In the genomic region with DNA sequence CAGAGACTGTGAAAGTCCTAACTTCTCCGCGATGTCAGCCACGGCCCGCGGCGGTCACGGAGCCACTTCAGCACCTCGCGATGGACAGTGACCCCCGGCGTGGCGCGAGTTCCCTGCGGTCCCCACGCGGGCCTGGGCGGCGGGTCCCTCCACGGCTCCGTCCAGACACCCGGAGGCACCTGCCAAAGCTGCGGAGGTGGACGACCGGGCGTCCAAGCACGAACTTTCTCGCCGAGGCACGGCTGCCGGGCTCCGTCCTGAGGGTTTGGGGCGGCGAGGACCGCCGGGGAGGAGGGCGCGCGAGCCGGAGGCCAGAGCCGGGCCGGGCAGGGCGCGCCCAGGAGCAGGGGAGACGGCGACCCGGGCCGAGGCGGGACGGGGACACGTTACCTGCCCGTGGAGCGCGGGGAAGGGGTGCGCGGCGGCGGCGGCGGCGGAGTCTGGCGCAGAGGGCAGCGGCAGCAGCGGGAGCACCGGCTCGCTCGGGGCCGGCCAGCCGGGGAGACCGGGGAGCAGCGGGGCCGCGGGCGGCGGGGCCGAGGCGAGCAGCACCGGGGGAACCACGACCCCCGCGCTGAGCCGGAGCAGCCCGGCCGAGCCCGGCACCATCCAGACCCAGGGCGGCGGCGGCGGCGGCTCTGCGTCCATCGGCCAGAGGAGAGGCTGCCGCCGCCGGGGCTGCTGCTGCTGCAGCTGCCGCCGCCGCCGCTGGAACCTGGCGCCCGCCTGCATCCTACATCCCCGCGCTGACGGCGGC, we compare ENCODE assay signal across 12 cellular contexts. TPM values are rescaled to one million over a fixed set of nuclear protein-coding genes. Genes with fewer than 3 reads are reported as not detected.
DNase-seq lines count a peak whose midpoint lies in the region; ATAC-seq and TF ChIP-seq lines count a peak whose summit lies in the region.
"Had no signal": no experiment of that assay in that cellular context is flagged by ENCODE, and none has a peak within 500 bp of the region (broad histone marks: within the 10 kb centered on the region; RNA-seq: fewer than 3 reads in every experiment).

No MANE protein-coding gene starts in this region.

- H4K8ac ChIP-seq in mesendoderm (ENCODE audit: low read depth, low read length): no peak overlapping the region

- peak overlapping the region in 1 of 5 experiments; percentile 56 for H3K27ac Mint-ChIP-seq in brain
- H3K27ac Mint-ChIP-seq: activated CD8-positive, alpha-beta T cell treated with anti-CD3 and anti-CD28 coated beads, Interleukin-2, amount 10 ng/mL, durations not matched to agents 7 days and 5 days; CD8-positive, alpha-beta memory T cell had no signal

- H3K36me3 ChIP-seq in right atrium auricular region: no peaks in the 10 kb centered on the region
- no peaks in the 10 kb centered on the region for H3K36me3 ChIP-seq in mesendoderm (ENCODE audit: control insufficient read depth, insufficient read depth, low read length)
- no peaks in the 10 kb centered on the region for H3K36me3 ChIP-seq in upper lobe of left lung
- no peaks in the 10 kb centered on the region for H3K36me3 ChIP-seq in BE2C
- H3K36me3 ChIP-seq: thoracic aorta had no signal

- H3K4me1 ChIP-seq in right cardiac atrium (ENCODE audit: control insufficient read depth, insufficient read depth, low read length): peaks cover 1% of the 10 kb centered on the region
- H3K4me1 ChIP-seq in right atrium auricular region: peaks cover 0 to 18% of the 10 kb centered on the region in 2 donors
- H3K4me1 ChIP-seq in mesendoderm (ENCODE audit: control insufficient read depth, low read depth, low read length): peaks cover 5% of the 10 kb centered on the region
- peaks cover 7 to 25% (median 7%) of the 10 kb centered on the region in 4 donors for H3K4me1 ChIP-seq in upper lobe of left lung
- no peaks in the 10 kb centered on the region for H3K4me1 ChIP-seq in BE2C

- H3K23ac ChIP-seq in mesendoderm (ENCODE audit: low read length): no peak overlapping the region

- H3K79me1 ChIP-seq in mesendoderm (ENCODE audit: low read length): no peaks in the 10 kb centered on the region

- peaks cover 43% of the 10 kb centered on the region for H3K4me1 Mint-ChIP-seq in brain

- peaks cover 44% of the 10 kb centered on the region for H3K27me3 Mint-ChIP-seq in brain

- peaks cover 0 to 36% (median 0%) of the 10 kb centered on the region in 5 experiments for H3K9me3 Mint-ChIP-seq in brain

- H3K4me3 ChIP-seq in right cardiac atrium (ENCODE audit: low read length) (peak overlapping the region; percentile 36), right atrium auricular region (peak overlapping the region in 1 of 2 donors; percentile 25), mesendoderm (ENCODE audit: low read length) (peak overlapping the region; percentile 31), upper lobe of left lung (peak overlapping the region in 3 of 4 donors; percentile 4 to 35 (median 21)), BE2C (ENCODE audit: low read depth, low read length) (no peak overlapping the region)
- H3K4me3 ChIP-seq: thoracic aorta had no signal

- peak overlapping the region; percentile 82 for H3K56ac ChIP-seq in mesendoderm (ENCODE audit: low read length)

- TF ChIP-seq POLR2A in upper lobe of left lung (IDR thresholded peaks at IDR 0.05): no peak

- no peak for TF ChIP-seq EP300 in upper lobe of left lung (IDR thresholded peaks at IDR 0.05)

- H3K9ac ChIP-seq in mesendoderm (ENCODE audit: low read length): peak overlapping the region; percentile 65

- peak overlapping the region; percentile 5 for H3K18ac ChIP-seq in mesendoderm (ENCODE audit: low read length)

- H3K27ac ChIP-seq in right cardiac atrium (ENCODE audit: low read length) (no peak overlapping the region), right atrium auricular region (no peak overlapping the region), mesendoderm (ENCODE audit: low read depth, low read length) (no peak overlapping the region), upper lobe of left lung (no peak overlapping the region)
- H3K27ac ChIP-seq: thoracic aorta had no signal

- no peak overlapping the region for H4K5ac ChIP-seq in mesendoderm (ENCODE audit: low read length)

- H3K9me3 ChIP-seq in right cardiac atrium (ENCODE audit: control insufficient read depth, low read length): no peaks in the 10 kb centered on the region
- no peaks in the 10 kb centered on the region for H3K9me3 ChIP-seq in right atrium auricular region
- H3K9me3 ChIP-seq in upper lobe of left lung: no peaks in the 10 kb centered on the region
- H3K9me3 ChIP-seq in BE2C: no peaks in the 10 kb centered on the region; the same call in 1 of the 2 replicates
- H3K9me3 ChIP-seq: thoracic aorta had no signal

- H3K27me3 ChIP-seq in right cardiac atrium (ENCODE audit: control insufficient read depth, insufficient read depth): peaks cover 4% of the 10 kb centered on the region
- peaks cover 0 to 5% of the 10 kb centered on the region in 2 donors for H3K27me3 ChIP-seq in right atrium auricular region
- no peaks in the 10 kb centered on the region for H3K27me3 ChIP-seq in mesendoderm (ENCODE audit: insufficient read depth, low read length, poor library complexity)
- peaks cover 0 to 32% (median 11%) of the 10 kb centered on the region in 4 donors for H3K27me3 ChIP-seq in upper lobe of left lung
- H3K27me3 ChIP-seq in BE2C: peaks cover 9% of the 10 kb centered on the region; the same call in 1 of the 2 replicates

- H2BK5ac ChIP-seq in mesendoderm (ENCODE audit: low read length): no peak overlapping the region

- ATAC-seq in right cardiac atrium (no peak), upper lobe of left lung (ENCODE audit: low FRiP score in 2 of 2) (peak in 1 of 2 donors; percentile 6), esophagus mucosa (no peak)

- DNase-seq in right cardiac atrium: peak in 2 of 3 donors; percentile 47 to 53
- DNase-seq in right atrium auricular region (ENCODE audit: low spot score): no peak
- no peak for DNase-seq in mesendoderm
- DNase-seq in upper lobe of left lung: peak in 1 of 2 donors; percentile 79
- DNase-seq in NCI-H524 (lab: John Stamatoyannopoulos, UW): no peak
- DNase-seq in BE2C: no peak
- DNase-seq: activated CD8-positive, alpha-beta T cell treated with anti-CD3 and anti-CD28 coated beads, Interleukin-2, amount 10 ng/mL, durations not matched to agents 7 days and 5 days; CD8-positive, alpha-beta memory T cell; MV-4-11 had no signal

- no peak overlapping the region for H3K4ac ChIP-seq in mesendoderm (ENCODE audit: low read depth, low read length)

- H2BK15ac ChIP-seq in mesendoderm (replicated peaks; ENCODE audit: low read depth): no peak overlapping the region

- peaks cover 5% of the 10 kb centered on the region for H3K36me3 Mint-ChIP-seq in brain

- WGBS in right cardiac atrium: 3% methylated on average over 104 of the region's 104 CpGs
- no CpG with 5 or more reads among the region's 104 CpGs for WGBS in mesendoderm (ENCODE audit: extremely low coverage, insufficient coverage, low lambda C conversion rate)
- 0 to 4% methylated on average over 7 to 32 of the region's 104 CpGs for WGBS in upper lobe of left lung, 2 donors

- TF ChIP-seq CTCF in right atrium auricular region (IDR thresholded peaks at IDR 0.05) (no peak), brain (conservative IDR thresholded peaks at IDR 0.05) (no peak), upper lobe of left lung (IDR thresholded peaks at IDR 0.05) (no peak), BE2C (IDR thresholded peaks at IDR 0.05; ENCODE audit: low read depth, low read length) (no peak)

- H3K79me2 ChIP-seq in mesendoderm (ENCODE audit: control insufficient read depth, insufficient read depth, low read length): no peaks in the 10 kb centered on the region

- H2BK120ac ChIP-seq in mesendoderm (ENCODE audit: low read depth, low read length): no peak overlapping the region

- peak overlapping the region; percentile 60 to 88 (median 86) for H3K4me3 Mint-ChIP-seq in brain

- H3K4me2 ChIP-seq in mesendoderm (ENCODE audit: low read length): peak overlapping the region; percentile 41

- no peak overlapping the region for H2AK5ac ChIP-seq in mesendoderm (ENCODE audit: low read length)

- intact Hi-C loops in right cardiac atrium (cut with DNase I): no loop called here

RNA-seq across cellular contexts. Expression of a gene that starts 0.4 kb away (rescaled TPM):
- total RNA-seq in right cardiac atrium (not detected), right atrium auricular region (under 1 TPM in 1 of 2 donors, not detected in 1; 0.12 TPM), upper lobe of left lung (under 1 TPM in 1 of 6 donors, not detected in 5; 0.10 TPM), esophagus mucosa (0.88 TPM)
- polyA plus RNA-seq in right cardiac atrium (not detected), brain (ENCODE audit: insufficient read depth, low read depth, low replicate concordance) (7.8 TPM)
- 8.9 TPM for polyA plus RNA-seq in mesendoderm (2013, experiment 1 of 2)
- 8.5 TPM for polyA plus RNA-seq in mesendoderm (2013, experiment 2 of 2)
- not detected for polyA plus RNA-seq in BE2C (2012; ENCODE audit: insufficient read depth, insufficient read length, low read depth)
- total RNA-seq: thoracic aorta had no signal

Comparison
In these comparisons a context has a peak if more than half of its experiments do, and no peak if none do; other contexts are left out.
1. DNase-seq: peak in right cardiac atrium (2 of 3); none in right atrium auricular region (single experiment), mesendoderm (single experiment), NCI-H524 (0 of 2) and BE2C (single experiment).